6 cellular contexts compared by ENCODE assay signal in the genomic region with DNA sequence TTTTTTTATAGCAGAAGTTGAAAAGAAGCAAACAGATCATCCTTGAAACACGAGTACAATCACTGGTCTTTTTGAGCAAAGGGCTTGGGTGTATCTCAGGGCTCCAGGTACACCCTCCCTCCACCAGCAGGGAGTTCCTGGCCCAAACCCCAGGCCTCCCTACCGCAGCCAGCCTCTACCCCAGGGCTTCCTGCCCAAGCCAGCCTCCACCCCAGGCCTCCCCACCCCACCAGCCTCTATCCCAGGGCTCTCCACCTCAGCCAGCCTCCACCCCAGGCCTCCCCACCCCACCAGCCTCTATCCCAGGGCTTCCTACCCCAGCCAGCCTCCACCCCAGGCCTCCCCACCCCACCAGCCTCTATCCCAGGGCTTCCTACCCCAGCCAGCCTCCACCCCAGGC. TPM values are rescaled to one million over a fixed set of nuclear protein-coding genes. Genes with fewer than 3 reads are reported as not detected.
"Had no signal": no experiment of that assay in that cellular context is flagged by ENCODE, and none has a peak within 500 bp of the region (broad histone marks: within the 10 kb centered on the region; RNA-seq: fewer than 3 reads in every experiment).

No MANE protein-coding gene starts in this region.

RNA-seq across cellular contexts. Expression of a gene that starts 46.1 kb away (rescaled TPM):
- total RNA-seq: aorta, chondrocyte, esophagus squamous epithelium, SJCRH30, temporal lobe had no signal
- polyA plus RNA-seq: aorta had no signal

RNA-seq across cellular contexts. Expression of a gene that starts 52.9 kb away (rescaled TPM):
- total RNA-seq: chondrocyte, prostate gland, SJCRH30, temporal lobe had no signal
